ENCODE assay signal across 12 cellular contexts in the genomic region with DNA sequence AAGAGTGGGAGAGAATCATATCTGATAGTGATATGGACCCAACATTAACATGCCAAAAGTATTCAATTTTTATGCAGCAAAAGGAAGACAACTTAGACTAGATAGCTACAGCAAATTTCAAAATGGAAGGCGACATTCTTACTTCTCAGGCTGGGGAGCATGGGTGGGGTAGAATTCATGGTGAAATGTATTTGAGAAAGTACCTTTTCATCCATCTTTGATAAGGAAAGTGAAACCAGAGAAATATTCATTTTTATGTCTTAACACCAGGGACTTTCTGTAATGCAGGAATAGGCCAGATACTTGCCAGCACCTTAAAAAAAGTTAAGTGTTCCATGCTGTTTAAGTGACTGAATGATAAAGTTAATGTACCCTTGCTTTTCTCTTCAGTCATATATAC. TPM values are rescaled to one million over a fixed set of nuclear protein-coding genes. Genes with fewer than 3 reads are reported as not detected.
DNase-seq lines count a peak whose midpoint lies in the region; ATAC-seq, FAIRE-seq and TF ChIP-seq lines count a peak whose summit lies in the region.
"Had no signal": no experiment of that assay in that cellular context is flagged by ENCODE, and none has a peak within 500 bp of the region (broad histone marks: within the 10 kb centered on the region; RNA-seq: fewer than 3 reads in every experiment).

No MANE protein-coding gene starts in this region.

- no peak for TF ChIP-seq RAD21 in GM12878 (IDR thresholded peaks at IDR 0.05; ENCODE audit: insufficient read depth, low read depth, low read length)

- no peak overlapping the region for H4K8ac ChIP-seq in trophoblast cell (ENCODE audit: low read depth, low read length)

- no peaks in the 10 kb centered on the region for H3K27me3 Mint-ChIP-seq in activated T-cell treated with anti-CD3 and anti-CD28 coated beads, Interleukin-2, amount 50 U/mL, for 24 hours
- no peaks in the 10 kb centered on the region for H3K27me3 Mint-ChIP-seq in progenitor cell of endocrine pancreas

- peaks cover 64% of the 10 kb centered on the region for H3K36me3 Mint-ChIP-seq in activated T-cell treated with anti-CD3 and anti-CD28 coated beads, Interleukin-2, amount 50 U/mL, for 24 hours (ENCODE audit: low read depth)
- H3K36me3 Mint-ChIP-seq in progenitor cell of endocrine pancreas (ENCODE audit: insufficient read depth): peaks cover 16% of the 10 kb centered on the region

- no TSS peak for BruUV-seq in GM12878 (replicated peaks; lab: Mats Ljungman, UMichigan)

- no peak overlapping the region for H4K12ac ChIP-seq in trophoblast cell (ENCODE audit: low read depth, low read length)

- H3K27ac ChIP-seq in KMS-11 (no peak overlapping the region), GM12878 (ENCODE audit: control insufficient read depth, insufficient read depth) (peak overlapping the region; percentile 59), trophoblast cell (ENCODE audit: low read depth, low read length) (no peak overlapping the region)
- H3K27ac ChIP-seq: suprapubic skin had no signal

- H3K18ac ChIP-seq in trophoblast cell (ENCODE audit: low read length): no peak overlapping the region

- H3K4me2 ChIP-seq in KMS-11: peak overlapping the region; percentile 34; the same call in 1 of the 2 replicates
- peak overlapping the region; percentile 65 for H3K4me2 ChIP-seq in GM12878 (ENCODE audit: control insufficient read depth, insufficient read depth)
- no peak overlapping the region for H3K4me2 ChIP-seq in trophoblast cell (ENCODE audit: low read length)

- SMC1A ChIA-PET in GM12878 (lab: Charles Lee; ENCODE audit: uncharacterized antibody, unreplicated experiment): interaction anchor here (0.8 to 7.5 kb wide), 16 partner anchors 12 to 301 kb away, joined by 3 to 98 read pairs (median 4); a partner anchor contains a TSS

- TF ChIP-seq CTCF in KMS-11 (conservative IDR thresholded peaks at IDR 0.05; ENCODE audit: low read depth, low read length): no peak
- TF ChIP-seq CTCF in GM12878 (IDR thresholded peaks at IDR 0.05 in 2 of 3, conservative IDR thresholded peaks at IDR 0.05 in 1 of 3; ENCODE audit: control insufficient read depth in 2 of 3, extremely low read depth in 1 of 3, insufficient read depth in 1 of 3, low read depth in 3 of 3, low read length in 3 of 3): no peak
- no peak for TF ChIP-seq CTCF in progenitor cell of endocrine pancreas (IDR thresholded peaks at IDR 0.05; ENCODE audit: unreplicated experiment)

- H3K4me3 ChIP-seq in KMS-11 (IDR thresholded peaks at IDR 0.05; ENCODE audit: insufficient read depth, low read depth, low read length) (no peak overlapping the region), GM12878 (peak overlapping the region; percentile 54), trophoblast cell (ENCODE audit: low read depth, low read length) (no peak overlapping the region)
- H3K4me3 ChIP-seq: suprapubic skin had no signal

- H3K4ac ChIP-seq in trophoblast cell (ENCODE audit: low read depth, low read length): no peak overlapping the region

- TF ChIP-seq EP300 in GM12878 (IDR thresholded peaks at IDR 0.05; ENCODE audit: borderline replicate concordance in 1 of 2, control insufficient read depth in 1 of 2, low read depth in 2 of 2, low read length in 2 of 2): no peak

- H3K9me3 ChIP-seq in GM12878 (replicated peaks; ENCODE audit: control insufficient read depth, insufficient read depth, low read length) (peaks cover 5% of the 10 kb centered on the region; the same call in 2 of the 3 replicates), trophoblast cell (ENCODE audit: insufficient read depth, low read depth, low read length) (no peaks in the 10 kb centered on the region)
- H3K9me3 ChIP-seq: suprapubic skin had no signal

- RAD21 ChIA-PET in GM12878 (lab: Charles Lee; ENCODE audit: unreplicated experiment): interaction anchor here (0.6 to 9.9 kb wide), 17 partner anchors 11 to 438 kb away, joined by 3 to 167 read pairs (median 6); a partner anchor contains a TSS

- H3K4me3 Mint-ChIP-seq in activated T-cell treated with anti-CD3 and anti-CD28 coated beads, Interleukin-2, amount 50 U/mL, for 24 hours: peak overlapping the region; percentile 67
- H3K4me3 Mint-ChIP-seq in progenitor cell of endocrine pancreas (ENCODE audit: low read depth): peak overlapping the region; percentile 0

- no peak overlapping the region for H4K91ac ChIP-seq in trophoblast cell (ENCODE audit: low read depth, low read length)

- in situ Hi-C loops in GM12878 (cut with MboI): loop anchor here (10.0 to 25.0 kb wide), 2 partner anchors 545 to 737 kb away; no protein-coding TSS in a partner anchor

- H3K4me1 Mint-ChIP-seq in activated T-cell treated with anti-CD3 and anti-CD28 coated beads, Interleukin-2, amount 50 U/mL, for 24 hours (ENCODE audit: low read depth): peaks cover 91% of the 10 kb centered on the region
- H3K4me1 Mint-ChIP-seq in progenitor cell of endocrine pancreas (ENCODE audit: low read depth): peaks cover 57% of the 10 kb centered on the region

- no peaks in the 10 kb centered on the region for H3K79me1 ChIP-seq in trophoblast cell (ENCODE audit: low read length)

- peak overlapping the region; percentile 90 for H3K27ac Mint-ChIP-seq in activated T-cell treated with anti-CD3 and anti-CD28 coated beads, Interleukin-2, amount 50 U/mL, for 24 hours
- peak overlapping the region; percentile 57 for H3K27ac Mint-ChIP-seq in progenitor cell of endocrine pancreas

- no peak overlapping the region for H3K23ac ChIP-seq in trophoblast cell (ENCODE audit: low read length)

- intact Hi-C loops in GM12878 (cut with micrococcal nuclease; ENCODE audit: unreplicated experiment): loop anchor here (2.0 to 5.0 kb wide), 3 partner anchors 85 to 321 kb away; no protein-coding TSS in a partner anchor

- H3K4me1 ChIP-seq in KMS-11 (ENCODE audit: low read depth, poor library complexity, severe bottlenecking) (peaks cover 26% of the 10 kb centered on the region), GM12878 (ENCODE audit: control insufficient read depth, insufficient read depth, low read length) (peaks cover 20% of the 10 kb centered on the region; the same call in 1 of the 2 replicates), trophoblast cell (ENCODE audit: control insufficient read depth in 1 of 2, insufficient read depth in 2 of 2, low read length in 2 of 2) (peaks cover 0 to 1% of the 10 kb centered on the region in 2 experiments)

- H3K14ac ChIP-seq in trophoblast cell (ENCODE audit: low read length): no peak overlapping the region

- H3K36me3 ChIP-seq in KMS-11 (ENCODE audit: insufficient read depth) (no peaks in the 10 kb centered on the region), GM12878 (ENCODE audit: control insufficient read depth in 2 of 2, insufficient read depth in 2 of 2, low read length in 1 of 2) (no peaks in the 10 kb centered on the region; a peak in 1 of 4 replicates), trophoblast cell (ENCODE audit: control insufficient read depth in 1 of 2, insufficient read depth in 2 of 2, low read length in 2 of 2) (no peaks in the 10 kb centered on the region)
- H3K36me3 ChIP-seq: suprapubic skin had no signal

- POLR2A ChIA-PET in GM12878 (lab: Charles Lee): interaction anchor here (0.5 to 8.8 kb wide), 8 partner anchors 9 to 371 kb away, joined by 3 to 112 read pairs (median 4); a partner anchor contains a TSS

- no peak for FAIRE-seq in GM12878 (lab: Jason Lieb, UNC)

- H3K27me3 ChIP-seq in KMS-11 (ENCODE audit: insufficient read depth, low read depth) (no peaks in the 10 kb centered on the region), GM12878 (replicated peaks in 1 of 2; ENCODE audit: control insufficient read depth in 2 of 2, insufficient read depth in 2 of 2, low read length in 1 of 2) (no peaks in the 10 kb centered on the region), trophoblast cell (ENCODE audit: insufficient read depth, low read length) (no peaks in the 10 kb centered on the region)
- H3K27me3 ChIP-seq: suprapubic skin had no signal

- H3K9ac ChIP-seq in KMS-11 (no peak overlapping the region), GM12878 (ENCODE audit: control insufficient read depth, insufficient read depth, low read length) (no peak overlapping the region), trophoblast cell (ENCODE audit: low read length) (no peak overlapping the region)

- H2AK5ac ChIP-seq in trophoblast cell (ENCODE audit: low read length): no peak overlapping the region

- H3K79me2 ChIP-seq in KMS-11 (ENCODE audit: insufficient read depth, low read depth): peaks cover 8% of the 10 kb centered on the region; the same call in 1 of the 2 replicates
- H3K79me2 ChIP-seq in GM12878 (ENCODE audit: control insufficient read depth, insufficient read depth, low read length): peaks cover 98% of the 10 kb centered on the region
- no peaks in the 10 kb centered on the region for H3K79me2 ChIP-seq in trophoblast cell (ENCODE audit: control insufficient read depth, insufficient read depth, low read length, poor library complexity)

- no peak overlapping the region for H2BK5ac ChIP-seq in trophoblast cell (ENCODE audit: low read depth, low read length, poor library complexity)

- ATAC-seq in GM12878: peak; percentile 15
- ATAC-seq in GM19455 (IDR thresholded peaks at IDR 0.05; ENCODE audit: unreplicated experiment): no peak

- H3K9me3 Mint-ChIP-seq in activated T-cell treated with anti-CD3 and anti-CD28 coated beads, Interleukin-2, amount 50 U/mL, for 24 hours: no peaks in the 10 kb centered on the region
- peaks cover 3% of the 10 kb centered on the region for H3K9me3 Mint-ChIP-seq in progenitor cell of endocrine pancreas (ENCODE audit: low read depth)

- H2BK12ac ChIP-seq in trophoblast cell (ENCODE audit: low read length): no peak overlapping the region

- H2AFZ ChIP-seq in KMS-11 (ENCODE audit: low read depth) (no peak overlapping the region), GM12878 (ENCODE audit: control insufficient read depth, low read depth, low read length) (no peak overlapping the region), trophoblast cell (ENCODE audit: insufficient read depth, low read length, poor library complexity) (no peak overlapping the region)

- CTCF ChIA-PET in GM12878 (lab: Yijun Ruan, JAX): interaction anchor here (0.8 to 3.5 kb wide), 8 partner anchors 12 to 750 kb away, joined by 3 to 15 read pairs (median 6); a partner anchor contains a TSS

- no peak for DNase-seq in activated T-cell treated with anti-CD3 and anti-CD28 coated beads, Interleukin-2, amount 50 U/mL, for 24 hours
- no peak for DNase-seq in activated T-cell treated with anti-CD3 and anti-CD28 coated beads, Interleukin-2, amount 50 U/mL, for 48 hours
- no peak for DNase-seq in GM12878 (ENCODE audit: low read depth, low spot score)
- no peak for DNase-seq in progenitor cell of endocrine pancreas (ENCODE audit: low spot score, unreplicated experiment)
- DNase-seq in trophoblast cell: no peak
- no peak for DNase-seq in NCI-H82 treated with DMSO at 0.1 percent for 48 hours (lab: John Stamatoyannopoulos, UW; ENCODE audit: unreplicated experiment)
- DNase-seq: EL; Right ventricle myocardium superior; stimulated activated CD4-positive, alpha-beta T cell treated with anti-CD3 and anti-CD28 coated beads, Interleukin-4, amount 100 ng/mL, for 4 hours had no signal

- 0% methylated on average over 1 of the region's 1 CpG for WGBS in GM12878 (ENCODE audit: insufficient coverage, insufficient replicate concordance, low lambda C conversion rate, missing lambda C conversion rate)
- WGBS in trophoblast cell (ENCODE audit: extremely low coverage, insufficient coverage, insufficient read length): no CpG with 5 or more reads among the region's 1 CpG

- no peak for TF ChIP-seq POLR2A in GM12878 (IDR thresholded peaks at IDR 0.05; ENCODE audit: low read depth, low read length)

- H4K20me1 ChIP-seq in KMS-11 (ENCODE audit: insufficient read depth) (no peaks in the 10 kb centered on the region), GM12878 (ENCODE audit: control insufficient read depth, insufficient read depth) (no peaks in the 10 kb centered on the region; the same call in 1 of the 2 replicates)

- no peak overlapping the region for H2BK120ac ChIP-seq in trophoblast cell (ENCODE audit: insufficient read depth, low read length, poor library complexity)

RNA-seq across cellular contexts. Expression of a gene that starts 13.4 kb away (rescaled TPM):
- total RNA-seq in GM12878 (2013; cell fraction: nucleolus; rRNA removed): 121 and 128 TPM in 2 replicates
- total RNA-seq in GM12878 (2014; rRNA removed) (27.3 and 27.8 TPM in 2 replicates), GM12878 (2014; rRNA removed; fragmentation: Illumina TruSeq; extraction: Trizol) (34.0 and 35.3 TPM in 2 replicates), GM12878 (2021) (186 and 194 TPM in 2 replicates), progenitor cell of endocrine pancreas (162 and 164 TPM in 2 replicates)
- 72.3 TPM for polyA plus RNA-seq in GM12878 (2011; ENCODE audit: low read depth)
- polyA plus RNA-seq in GM12878 (2011; rRNA removed) (100 and 164 TPM in 2 replicates), GM12878 (2014; fragmentation: Illumina TruSeq; extraction: Trizol) (46.4 and 59.9 TPM in 2 replicates), GM12878 (2014; fragmentation: Nextera tagmentation; extraction: Ambion mirVana) (10 to 100 TPM; 23.7 to 61.5 TPM), GM12878 (2014; rRNA removed) (51.3 and 60.2 TPM in 2 replicates), GM12878 (2016; fragmentation: Nextera tagmentation; extraction: Ambion mirVana) (100 to 1,000 TPM in 1 of 2 experiments, 10 to 100 TPM in 1; 97.0 to 147 TPM)
- 153 and 176 TPM in 2 replicates for polyA plus RNA-seq in GM12878 (2011; cell fraction: cytosol; rRNA removed)
- 119 and 192 TPM in 2 replicates for polyA plus RNA-seq in GM12878 (2011; cell fraction: nucleus; rRNA removed)
- polyA plus RNA-seq in GM12878 (2012): 131 and 205 TPM in 2 replicates
- 209 and 266 TPM in 2 replicates for polyA minus RNA-seq in GM12878 (2011; rRNA and poly(A)+ RNA removed)
- polyA minus RNA-seq in GM12878 (2011; cell fraction: cytosol; rRNA and poly(A)+ RNA removed): 81.5 and 90.4 TPM in 2 replicates
- polyA minus RNA-seq in GM12878 (2011; cell fraction: nucleus; rRNA and poly(A)+ RNA removed): 130 and 142 TPM in 2 replicates
- polyA plus RNA-seq in trophoblast cell (2013): 145 and 154 TPM in 2 replicates
